ENCODE assay signal across 8 cellular contexts in the genomic region with DNA sequence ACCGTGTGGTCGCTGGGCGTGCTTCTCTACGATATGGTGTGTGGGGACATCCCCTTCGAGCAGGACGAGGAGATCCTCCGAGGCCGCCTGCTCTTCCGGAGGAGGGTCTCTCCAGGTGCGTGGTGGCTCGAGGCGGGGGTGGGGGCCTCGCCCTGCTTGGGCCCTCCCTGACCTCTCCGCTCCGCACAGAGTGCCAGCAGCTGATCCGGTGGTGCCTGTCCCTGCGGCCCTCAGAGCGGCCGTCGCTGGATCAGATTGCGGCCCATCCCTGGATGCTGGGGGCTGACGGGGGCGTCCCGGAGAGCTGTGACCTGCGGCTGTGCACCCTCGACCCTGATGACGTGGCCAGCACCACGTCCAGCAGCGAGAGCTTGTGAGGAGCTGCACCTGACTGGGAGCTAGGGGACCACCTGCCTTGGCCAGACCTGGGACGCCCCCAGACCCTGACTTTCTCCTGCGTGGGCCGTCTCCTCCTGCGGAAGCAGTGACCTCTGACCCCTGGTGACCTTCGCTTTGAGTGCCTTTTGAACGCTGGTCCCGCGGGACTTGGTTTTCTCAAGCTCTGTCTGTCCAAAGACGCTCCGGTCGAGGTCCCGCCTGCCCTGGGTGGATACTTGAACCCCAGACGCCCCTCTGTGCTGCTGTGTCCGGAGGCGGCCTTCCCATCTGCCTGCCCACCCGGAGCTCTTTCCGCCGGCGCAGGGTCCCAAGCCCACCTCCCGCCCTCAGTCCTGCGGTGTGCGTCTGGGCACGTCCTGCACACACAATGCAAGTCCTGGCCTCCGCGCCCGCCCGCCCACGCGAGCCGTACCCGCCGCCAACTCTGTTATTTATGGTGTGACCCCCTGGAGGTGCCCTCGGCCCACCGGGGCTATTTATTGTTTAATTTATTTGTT. TPM values are rescaled to one million over a fixed set of nuclear protein-coding genes. Genes with fewer than 3 reads are reported as not detected.
DNase-seq lines count a peak whose midpoint lies in the region; FAIRE-seq and TF ChIP-seq lines count a peak whose summit lies in the region.

No MANE protein-coding gene starts in this region.

- CTCF ChIA-PET in RWPE1 (lab: Yijun Ruan, JAX), result no interaction called here

- no peak overlapping the region for H3K27ac ChIP-seq in BLaER1
- H3K27ac ChIP-seq in RWPE1, result peak overlapping the region; percentile 92
- no peak overlapping the region for H3K27ac ChIP-seq in ectodermal cell (ENCODE audit: insufficient read depth, low read depth, low read length, poor library complexity, severe bottlenecking)
- H3K27ac ChIP-seq in muscle layer of colon (ENCODE audit: low read depth, low read length), result peak overlapping the region; percentile 77

- no peaks in the 10 kb centered on the region for H3K9me3 ChIP-seq in BLaER1
- H3K9me3 ChIP-seq in ectodermal cell (ENCODE audit: control insufficient read depth, low read length), result no peaks in the 10 kb centered on the region
- no peaks in the 10 kb centered on the region for H3K9me3 ChIP-seq in muscle layer of colon (ENCODE audit: low read length)

- H3K27me3 ChIP-seq in BLaER1 (no peaks in the 10 kb centered on the region), ectodermal cell (ENCODE audit: control insufficient read depth, insufficient read depth, low read length, poor library complexity, severe bottlenecking) (peaks cover 9% of the 10 kb centered on the region), muscle layer of colon (ENCODE audit: control insufficient read depth in 1 of 2, insufficient read depth in 2 of 2, low read length in 2 of 2) (no peaks in the 10 kb centered on the region)

- H3K4me3 ChIP-seq in BLaER1 (peak overlapping the region; percentile 93), ectodermal cell (ENCODE audit: insufficient read depth, low read depth, low read length) (peak overlapping the region; percentile 78), muscle layer of colon (ENCODE audit: low read depth in 1 of 2, low read length in 2 of 2) (peak overlapping the region; percentile 60 to 68)

- H3K9ac ChIP-seq in BLaER1, result peak overlapping the region; percentile 63
- peak overlapping the region; percentile 68 for H3K9ac ChIP-seq in muscle layer of colon (ENCODE audit: low read length)

- H3K36me3 ChIP-seq in BLaER1 (peaks cover 34% of the 10 kb centered on the region), ectodermal cell (ENCODE audit: control insufficient read depth, insufficient read depth, low read length) (peaks cover 16% of the 10 kb centered on the region), muscle layer of colon (ENCODE audit: insufficient read depth, low read length) (peaks cover 17% of the 10 kb centered on the region)

- TF ChIP-seq CTCF in RWPE1 (conservative IDR thresholded peaks at IDR 0.05; ENCODE audit: low read depth) (no peak), D721Med (IDR thresholded peaks at IDR 0.05; ENCODE audit: insufficient read depth, missing control alignments) (no peak)

- peaks cover 74% of the 10 kb centered on the region for H4K20me1 ChIP-seq in BLaER1

- POLR2A ChIA-PET in RWPE1 (lab: Yijun Ruan, JAX; ENCODE audit: low non-redundant PET), result interaction anchor here (0.6 to 1.0 kb wide), 5 partner anchors 12 to 227 kb away, joined by 3 to 5 read pairs (median 3); no protein-coding TSS in a partner anchor

- FAIRE-seq in D721Med (lab: Jason Lieb, UNC), result no peak

- H3K4me2 ChIP-seq in BLaER1, result peak overlapping the region; percentile 100

- 89 to 90% methylated on average over 63 of the region's 63 CpGs for WGBS in ectodermal cell, 2 experiments

- H3K4me1 ChIP-seq in BLaER1 (peaks cover 77% of the 10 kb centered on the region), ectodermal cell (ENCODE audit: control insufficient read depth, insufficient read depth, low read length) (peaks cover 24% of the 10 kb centered on the region), muscle layer of colon (ENCODE audit: insufficient read depth, low read length) (peaks cover 33% of the 10 kb centered on the region)

- DNase-seq in RWPE1 (ENCODE audit: low spot score), result no peak
- DNase-seq in NCI-H2196 (lab: John Stamatoyannopoulos, UW; ENCODE audit: unreplicated experiment), result no peak
- no peak for DNase-seq in NCI-H510A treated with DMSO at 0.1 percent for 48 hours (lab: John Stamatoyannopoulos, UW)
- DNase-seq in D341Med (ENCODE audit: low spot score), result no peak
- no peak for DNase-seq in D721Med (ENCODE audit: insufficient read length, low spot score)

RNA-seq across cellular contexts. Expression of gene PIM3, which starts 2.4 kb away (rescaled TPM):
- polyA plus RNA-seq in ectodermal cell (2013, experiment 1 of 4), result 19.8 TPM
- polyA plus RNA-seq in ectodermal cell (2013, experiment 2 of 4), result 18.0 TPM
- 16.6 TPM for polyA plus RNA-seq in ectodermal cell (2013, experiment 3 of 4)
- 17.8 TPM for polyA plus RNA-seq in ectodermal cell (2013, experiment 4 of 4)

RNA-seq across cellular contexts. Expression of gene CRELD2, which starts 44.6 kb away (rescaled TPM):
- 22.2 TPM for polyA plus RNA-seq in ectodermal cell (2013, experiment 1 of 4)
- polyA plus RNA-seq in ectodermal cell (2013, experiment 2 of 4), result 19.9 TPM
- polyA plus RNA-seq in ectodermal cell (2013, experiment 3 of 4), result 20.3 TPM
- 22.7 TPM for polyA plus RNA-seq in ectodermal cell (2013, experiment 4 of 4)

RNA-seq across cellular contexts. Expression of gene ALG12, which starts 44.8 kb away (rescaled TPM):
- 16.3 TPM for polyA plus RNA-seq in ectodermal cell (2013, experiment 1 of 4)
- 18.9 TPM for polyA plus RNA-seq in ectodermal cell (2013, experiment 2 of 4)
- 13.8 TPM for polyA plus RNA-seq in ectodermal cell (2013, experiment 3 of 4)
- polyA plus RNA-seq in ectodermal cell (2013, experiment 4 of 4), result 12.6 TPM

RNA-seq across cellular contexts. Expression of gene IL17REL, which starts 49.6 kb away (rescaled TPM):
- polyA plus RNA-seq in ectodermal cell (2013, experiment 1 of 4), result not detected
- polyA plus RNA-seq in ectodermal cell (2013, experiment 2 of 4), result 0.16 TPM
- polyA plus RNA-seq in ectodermal cell (2013, experiment 3 of 4), result 0.11 TPM
- 0.12 TPM for polyA plus RNA-seq in ectodermal cell (2013, experiment 4 of 4)

Comparison
In these comparisons a context has a peak if more than half of its experiments do, and no peak if none do; other contexts are left out.
1. H3K27ac ChIP-seq: peak in RWPE1 (single experiment) and muscle layer of colon (single experiment); none in BLaER1 (single experiment) and ectodermal cell (single experiment).
2. Peak in every context shown above with its lines, with median percentiles within 50 percentile points of each other: H3K4me3 ChIP-seq.